Comparison of ENCODE assay signal across 9 cellular contexts in genomic region chr19:42207767-42208259, GRCh38. TPM values are rescaled to one million over a fixed set of nuclear protein-coding genes. Genes with fewer than 3 reads are reported as not detected.
DNase-seq lines count a peak whose midpoint lies in the region; ATAC-seq and TF ChIP-seq lines count a peak whose summit lies in the region.
"Had no signal": no experiment of that assay in that cellular context is flagged by ENCODE, and none has a peak within 500 bp of the region (broad histone marks: within the 10 kb centered on the region; RNA-seq: fewer than 3 reads in every experiment).

No MANE protein-coding gene starts in this region.

- no peaks in the 10 kb centered on the region for H3K9me3 ChIP-seq in smooth muscle cell (replicated peaks; ENCODE audit: low read depth)

- CTCF ChIA-PET in RWPE1 (lab: Yijun Ruan, JAX), result no interaction called here

- H3K79me2 ChIP-seq in smooth muscle cell (ENCODE audit: low read depth), result peaks cover 9% of the 10 kb centered on the region

- H3K4me1 Mint-ChIP-seq in endothelial cell (ENCODE audit: unreplicated experiment), result peaks cover 13% of the 10 kb centered on the region

- no peak overlapping the region for H2AFZ ChIP-seq in smooth muscle cell (ENCODE audit: low read depth)

- DNase-seq in SIG-M5 treated with dmso at 0.1 percent for 504 hours (lab: John Stamatoyannopoulos, UW; ENCODE audit: unreplicated experiment) (peak; percentile 34), SIG-M5 (lab: John Stamatoyannopoulos, UW) (no peak), RWPE1 (ENCODE audit: low spot score) (peak; percentile 71), endothelial cell (ENCODE audit: low spot score) (no peak), smooth muscle cell (lab: John Stamatoyannopoulos, UW; ENCODE audit: unreplicated experiment) (no peak), KBM-7 (no peak), RPMI8226 (no peak)
- DNase-seq: NCI-H526 treated with DMSO at 0.1 percent for 48 hours had no signal

- 45% methylated on average over 6 of the region's 6 CpGs for WGBS in smooth muscle cell (ENCODE audit: low lambda C conversion rate)

- H3K27ac ChIP-seq in RWPE1 (peak overlapping the region; percentile 84), smooth muscle cell (ENCODE audit: low read depth) (peak overlapping the region; percentile 86)

- no peaks in the 10 kb centered on the region for H3K27me3 Mint-ChIP-seq in endothelial cell (ENCODE audit: unreplicated experiment)

- H3K4me1 ChIP-seq in smooth muscle cell (ENCODE audit: low read depth), result no peaks in the 10 kb centered on the region

- H3K36me3 Mint-ChIP-seq in endothelial cell (ENCODE audit: low read depth, unreplicated experiment), result peaks cover 52% of the 10 kb centered on the region

- peak overlapping the region; percentile 64 for H3K27ac Mint-ChIP-seq in endothelial cell (ENCODE audit: unreplicated experiment)

- no peaks in the 10 kb centered on the region for H3K36me3 ChIP-seq in smooth muscle cell (ENCODE audit: low read depth)

- peak overlapping the region; percentile 69 for H3K4me3 Mint-ChIP-seq in endothelial cell (ENCODE audit: unreplicated experiment)

- no peaks in the 10 kb centered on the region for H3F3A ChIP-seq in smooth muscle cell (ENCODE audit: low read depth)

- H3K27me3 ChIP-seq in smooth muscle cell (ENCODE audit: low read depth), result no peaks in the 10 kb centered on the region

- in situ Hi-C loops in KBM-7 (cut with MboI; ENCODE audit: low pct_unique_long_range_greater_than_20kb, low sequenced_read_pairs), result no loop called here

- peaks cover 23% of the 10 kb centered on the region for H4K20me1 ChIP-seq in smooth muscle cell (ENCODE audit: low read depth)

- TF ChIP-seq CTCF in RWPE1 (conservative IDR thresholded peaks at IDR 0.05; ENCODE audit: low read depth), result no peak
- TF ChIP-seq CTCF in endothelial cell (IDR thresholded peaks at IDR 0.05; ENCODE audit: unreplicated experiment), result no peak
- TF ChIP-seq CTCF in smooth muscle cell (IDR thresholded peaks at IDR 0.05; ENCODE audit: borderline replicate concordance, insufficient read depth, poor library complexity, severe bottlenecking), result no peak

- H3K4me3 ChIP-seq in smooth muscle cell, result no peak overlapping the region

- no peak for ATAC-seq in HG03196 (IDR thresholded peaks at IDR 0.05; ENCODE audit: unreplicated experiment)

- POLR2A ChIA-PET in RWPE1 (lab: Yijun Ruan, JAX; ENCODE audit: low non-redundant PET), result no interaction called here

- H3K4me2 ChIP-seq in smooth muscle cell, result peak overlapping the region; percentile 61

- H3K9ac ChIP-seq in smooth muscle cell (ENCODE audit: low read depth), result no peak overlapping the region

- H3K9me3 Mint-ChIP-seq in endothelial cell (ENCODE audit: unreplicated experiment), result no peaks in the 10 kb centered on the region

RNA-seq across cellular contexts. Expression of gene DEDD2, which starts 9.7 kb away (rescaled TPM):
- total RNA-seq in endothelial cell (ENCODE audit: unreplicated experiment) (27.1 TPM), smooth muscle cell (12.6 and 35.4 TPM in 2 replicates)
- polyA plus RNA-seq in smooth muscle cell, result 22.4 and 23.4 TPM in 2 replicates

RNA-seq across cellular contexts. Expression of gene ZNF526, which starts 12.3 kb away (rescaled TPM):
- total RNA-seq in endothelial cell (ENCODE audit: unreplicated experiment) (13.9 TPM), smooth muscle cell (5.0 and 5.9 TPM in 2 replicates)
- polyA plus RNA-seq in smooth muscle cell, result 12.0 and 12.1 TPM in 2 replicates

RNA-seq across cellular contexts. Expression of gene GSK3A, which starts 34.6 kb away (rescaled TPM):
- total RNA-seq in endothelial cell (ENCODE audit: unreplicated experiment) (54.4 TPM), smooth muscle cell (26.0 and 27.4 TPM in 2 replicates)
- 34.6 and 39.0 TPM in 2 replicates for polyA plus RNA-seq in smooth muscle cell

RNA-seq across cellular contexts. Expression of gene ERF, which starts 47.1 kb away (rescaled TPM):
- total RNA-seq in endothelial cell (ENCODE audit: unreplicated experiment) (109 TPM), smooth muscle cell (20.5 and 43.9 TPM in 2 replicates)
- 14.2 and 14.9 TPM in 2 replicates for polyA plus RNA-seq in smooth muscle cell

Comparison
In these comparisons a context has a peak if more than half of its experiments do, and no peak if none do; other contexts are left out.
1. DNase-seq: peak in SIG-M5 treated with dmso at 0.1 percent for 504 hours (single experiment) and RWPE1 (single experiment); none in SIG-M5 (single experiment), endothelial cell (single experiment), smooth muscle cell (single experiment), KBM-7 (single experiment) and RPMI8226 (single experiment).